12 cellular contexts compared by ENCODE assay signal in the genomic region with DNA sequence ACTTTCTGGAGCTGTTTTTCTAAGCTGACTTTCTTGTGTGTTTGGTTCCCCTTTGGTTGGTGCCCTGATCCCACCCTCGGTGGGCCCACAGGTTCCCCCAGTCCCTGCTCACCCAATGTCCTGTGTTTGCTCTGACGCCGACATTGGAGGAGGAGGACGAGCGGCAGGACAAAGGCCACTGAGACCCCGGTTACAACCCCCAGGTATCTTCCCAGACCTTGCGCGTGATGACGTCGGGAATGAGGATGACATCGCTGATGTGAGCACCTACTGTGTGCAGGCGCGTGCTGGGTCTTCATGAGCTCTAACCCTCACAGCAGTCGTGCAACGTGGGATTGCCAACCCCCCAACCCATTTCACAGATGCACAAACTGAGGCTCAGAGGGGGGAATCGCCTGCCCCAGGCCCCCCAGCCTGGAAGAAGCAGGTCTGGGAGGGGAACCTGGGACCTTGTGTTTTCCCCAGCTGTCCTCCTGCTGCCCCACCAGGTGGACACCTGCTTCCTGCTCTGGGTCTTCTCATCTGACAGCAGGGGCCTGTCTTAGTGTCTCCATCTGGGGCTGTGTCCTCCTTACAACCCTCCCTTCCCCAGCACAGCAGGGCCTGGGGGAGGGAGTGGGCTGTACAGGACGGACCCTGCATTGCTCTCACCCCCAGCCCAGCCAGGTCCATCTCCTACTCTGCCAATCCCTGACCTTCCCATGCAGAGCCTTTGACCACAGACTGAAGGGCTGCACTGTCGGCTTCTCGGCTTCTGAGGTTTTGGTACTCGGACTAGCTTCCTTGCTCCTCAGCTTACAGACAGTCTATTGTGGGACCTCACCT. TPM values are rescaled to one million over a fixed set of nuclear protein-coding genes. Genes with fewer than 3 reads are reported as not detected.
DNase-seq lines count a peak whose midpoint lies in the region; ATAC-seq and TF ChIP-seq lines count a peak whose summit lies in the region.
"Had no signal": no experiment of that assay in that cellular context is flagged by ENCODE, and none has a peak within 500 bp of the region (broad histone marks: within the 10 kb centered on the region; RNA-seq: fewer than 3 reads in every experiment).

No MANE protein-coding gene starts in this region.

- H3K36me3 Mint-ChIP-seq in stimulated activated naive CD8-positive, alpha-beta T cell treated with anti-CD3 and anti-CD28 coated beads, Interleukin-15, Interleukin-2, amounts not matched to agents 100 ng/mL and 50 ng/mL, for 24 hours (ENCODE audit: low read depth), result no peaks in the 10 kb centered on the region
- H3K36me3 Mint-ChIP-seq in central memory CD8-positive, alpha-beta T cell (ENCODE audit: insufficient read depth), result no peaks in the 10 kb centered on the region

- H3K27ac Mint-ChIP-seq in stimulated activated naive CD8-positive, alpha-beta T cell treated with anti-CD3 and anti-CD28 coated beads, Interleukin-15, Interleukin-2, amounts not matched to agents 100 ng/mL and 50 ng/mL, for 24 hours, result peak overlapping the region; percentile 26
- H3K27ac Mint-ChIP-seq in central memory CD8-positive, alpha-beta T cell (ENCODE audit: low read depth), result peak overlapping the region; percentile 27

- no peak overlapping the region for H3K4me3 ChIP-seq in mucosa of descending colon
- H3K4me3 ChIP-seq in HAP-1, result no peak overlapping the region

- H3K9me3 Mint-ChIP-seq in stimulated activated naive CD8-positive, alpha-beta T cell treated with anti-CD3 and anti-CD28 coated beads, Interleukin-15, Interleukin-2, amounts not matched to agents 100 ng/mL and 50 ng/mL, for 24 hours, result no peaks in the 10 kb centered on the region
- H3K9me3 Mint-ChIP-seq in central memory CD8-positive, alpha-beta T cell, result no peaks in the 10 kb centered on the region

- H3K9me3 ChIP-seq in mucosa of descending colon (no peaks in the 10 kb centered on the region), HAP-1 (no peaks in the 10 kb centered on the region)

- H3K36me3 ChIP-seq in mucosa of descending colon (ENCODE audit: low read depth), result no peaks in the 10 kb centered on the region
- H3K36me3 ChIP-seq in HAP-1 (replicated peaks), result no peaks in the 10 kb centered on the region

- H3K27me3 Mint-ChIP-seq in stimulated activated naive CD8-positive, alpha-beta T cell treated with anti-CD3 and anti-CD28 coated beads, Interleukin-15, Interleukin-2, amounts not matched to agents 100 ng/mL and 50 ng/mL, for 24 hours, result peaks cover 13% of the 10 kb centered on the region
- H3K27me3 Mint-ChIP-seq in central memory CD8-positive, alpha-beta T cell, result peaks cover 14% of the 10 kb centered on the region

- intact Hi-C loops in mucosa of descending colon (cut with DNase I, micrococcal nuclease), result no loop called here

- no peaks in the 10 kb centered on the region for H3K4me1 ChIP-seq in mucosa of descending colon (ENCODE audit: low read depth)
- no peaks in the 10 kb centered on the region for H3K4me1 ChIP-seq in HAP-1

- no peak for TF ChIP-seq CTCF in mucosa of descending colon (IDR thresholded peaks at IDR 0.05)

- H3K27me3 ChIP-seq in HAP-1 (ENCODE audit: low read depth), result peaks cover 28% of the 10 kb centered on the region

- H3K4me3 Mint-ChIP-seq in stimulated activated naive CD8-positive, alpha-beta T cell treated with anti-CD3 and anti-CD28 coated beads, Interleukin-15, Interleukin-2, amounts not matched to agents 100 ng/mL and 50 ng/mL, for 24 hours, result peak overlapping the region; percentile 6
- H3K4me3 Mint-ChIP-seq in central memory CD8-positive, alpha-beta T cell, result peak overlapping the region; percentile 36

- in situ Hi-C loops in HAP-1 (cut with MboI; ENCODE audit: low sequenced_read_pairs), result no loop called here

- peaks cover 17% of the 10 kb centered on the region for H3K4me1 Mint-ChIP-seq in stimulated activated naive CD8-positive, alpha-beta T cell treated with anti-CD3 and anti-CD28 coated beads, Interleukin-15, Interleukin-2, amounts not matched to agents 100 ng/mL and 50 ng/mL, for 24 hours (ENCODE audit: low read depth)
- H3K4me1 Mint-ChIP-seq in central memory CD8-positive, alpha-beta T cell, result peaks cover 11% of the 10 kb centered on the region

- no peak for DNase-seq in stimulated activated naive CD8-positive, alpha-beta T cell treated with anti-CD3 and anti-CD28 coated beads, Interleukin-15, Interleukin-2, amounts not matched to agents 100 U/mL and 50 U/mL, for 24 hours
- DNase-seq in central memory CD8-positive, alpha-beta T cell (ENCODE audit: low spot score in 2 of 2), result no peak
- no peak for DNase-seq in mucosa of descending colon
- no peak for DNase-seq in NCI-H526 treated with DMSO at 0.1 percent for 48 hours (lab: John Stamatoyannopoulos, UW)
- no peak for DNase-seq in SKM-1 (lab: John Stamatoyannopoulos, UW; ENCODE audit: unreplicated experiment)
- no peak for DNase-seq in C1 segment of cervical spinal cord (lab: John Stamatoyannopoulos, UW)
- DNase-seq in HAP-1 (ENCODE audit: low spot score in 2 of 2), result no peak
- DNase-seq: mesenchymal stem cell, NCI-H1092 treated with DMSO at 0.1 percent for 48 hours, NCI-H446 had no signal

- ATAC-seq in stimulated activated naive CD8-positive, alpha-beta T cell treated with anti-CD3 and anti-CD28 coated beads, Interleukin-15, Interleukin-2, amounts not matched to agents 100 U/mL and 50 U/mL, for 24 hours, result no peak
- no peak for ATAC-seq in central memory CD8-positive, alpha-beta T cell (replicated peaks; ENCODE audit: extremely low read depth, poor library complexity, severe bottlenecking)
- peak; percentile 17 for ATAC-seq in mucosa of descending colon

RNA-seq across cellular contexts. Expression of a gene that starts 4.7 kb away (rescaled TPM):
- total RNA-seq in mucosa of descending colon, result 1 to 10 TPM in 2 of 3 donors, not detected in 1; 2.4 to 3.5 TPM

RNA-seq across cellular contexts. Expression of a gene that starts 9.8 kb away (rescaled TPM):
- total RNA-seq in mucosa of descending colon, result 10 to 100 TPM in 2 of 3 donors, 1 to 10 TPM in 1; 5.4 to 17.5 (median 12.2) TPM
- total RNA-seq: T-helper 2 cell treated with Interferon-gamma antibody and Interleukin-4, amounts not matched to agents 100 ng/mL and 5 ng/mL, for 36 hours had no signal

RNA-seq across cellular contexts. Expression of a gene that starts 24.5 kb away (rescaled TPM):
- total RNA-seq in mucosa of descending colon, result 1 to 10 TPM in 2 of 3 donors, under 1 TPM in 1; 0.67 to 7.7 (median 4.3) TPM

RNA-seq across cellular contexts. Expression of a gene that starts 33.6 kb away (rescaled TPM):
- total RNA-seq in mucosa of descending colon, result 1 to 10 TPM; 1.2 to 9.6 (median 4.7) TPM
- total RNA-seq: T-helper 2 cell treated with Interferon-gamma antibody and Interleukin-4, amounts not matched to agents 100 ng/mL and 5 ng/mL, for 36 hours had no signal

RNA-seq across cellular contexts. Expression of a gene that starts 46.7 kb away (rescaled TPM):
- 1,000 to 10,000 TPM in 2 of 3 donors, 100 to 1,000 TPM in 1; 873 to 1,110 (median 1,027) TPM for total RNA-seq in mucosa of descending colon
